22 cellular contexts compared by ENCODE assay signal in the genomic region with DNA sequence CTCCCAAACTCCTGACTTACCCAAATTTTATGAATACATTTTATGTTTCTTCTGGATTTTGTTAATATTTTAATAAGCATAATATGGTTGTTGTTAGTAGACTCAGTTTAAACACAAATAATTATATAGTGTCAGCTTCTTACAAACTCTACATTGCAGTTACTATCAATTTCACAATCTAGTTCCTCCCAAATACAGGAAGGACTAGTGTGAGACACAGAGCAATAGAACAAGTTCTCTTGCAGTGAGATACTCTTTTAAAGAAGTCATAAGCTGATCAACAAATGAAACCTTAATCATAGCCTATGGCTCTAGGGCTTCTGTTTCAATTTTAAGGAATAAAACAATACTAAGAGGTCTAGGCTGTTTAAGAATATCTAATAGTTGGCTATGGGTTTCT.
"Had no signal": no experiment of that assay in that cellular context is flagged by ENCODE, and none has a peak within 500 bp of the region (broad histone marks: within the 10 kb centered on the region; RNA-seq: fewer than 3 reads in every experiment).

No MANE protein-coding gene starts in this region.

- H3K27ac Mint-ChIP-seq: naive thymus-derived CD8-positive, alpha-beta T cell; stimulated activated effector memory CD8-positive, alpha-beta T cell treated with anti-CD3 and anti-CD28 coated beads, Interleukin-12 subunit alpha, Interleukin-12 subunit beta, amount 100 ng/mL, for 72 hours; type B pancreatic cell had no signal

- H3K4me1 Mint-ChIP-seq: naive thymus-derived CD8-positive, alpha-beta T cell; stimulated activated effector memory CD8-positive, alpha-beta T cell treated with anti-CD3 and anti-CD28 coated beads, Interleukin-12 subunit alpha, Interleukin-12 subunit beta, amount 100 ng/mL, for 72 hours had no signal

- H3K36me3 Mint-ChIP-seq: naive thymus-derived CD8-positive, alpha-beta T cell; stimulated activated effector memory CD8-positive, alpha-beta T cell treated with anti-CD3 and anti-CD28 coated beads, Interleukin-12 subunit alpha, Interleukin-12 subunit beta, amount 100 ng/mL, for 72 hours; type B pancreatic cell had no signal

- H3K4me3 Mint-ChIP-seq: naive thymus-derived CD8-positive, alpha-beta T cell; stimulated activated effector memory CD8-positive, alpha-beta T cell treated with anti-CD3 and anti-CD28 coated beads, Interleukin-12 subunit alpha, Interleukin-12 subunit beta, amount 100 ng/mL, for 72 hours; type B pancreatic cell had no signal

- H3K27me3 ChIP-seq: esophagus muscularis mucosa, gastrocnemius medialis, right lobe of liver, suprapubic skin, thyroid gland, uterus had no signal

- H3K36me3 ChIP-seq: esophagus muscularis mucosa, gastrocnemius medialis, heart right ventricle, neutrophil, right lobe of liver, suprapubic skin, thyroid gland, uterus had no signal

- FAIRE-seq: endometrium, islet of Langerhans had no signal

- DNase-seq: effector memory CD4-positive, alpha-beta T cell; gastrocnemius medialis; heart right ventricle; hypothalamus; kidney glomerular epithelial cell; mammary epithelial cell; naive thymus-derived CD8-positive, alpha-beta T cell; psoas muscle; retina; right lobe of liver; stimulated activated CD4-positive, alpha-beta T cell treated with anti-CD3 and anti-CD28 coated beads, Interleukin-4, amount 100 ng/mL, for 1 hour; stimulated activated CD8-positive, alpha-beta memory T cell treated with anti-CD3 and anti-CD28 coated beads, Interleukin-4, amount 100 ng/mL, for 48 hours; stimulated activated naive CD8-positive, alpha-beta T cell treated with anti-CD3 and anti-CD28 coated beads, Interleukin-15, Interleukin-2, amounts not matched to agents 100 U/mL and 50 U/mL, for 24 hours; uterus had no signal

- H3K9me3 Mint-ChIP-seq: naive thymus-derived CD8-positive, alpha-beta T cell; stimulated activated effector memory CD8-positive, alpha-beta T cell treated with anti-CD3 and anti-CD28 coated beads, Interleukin-12 subunit alpha, Interleukin-12 subunit beta, amount 100 ng/mL, for 72 hours; type B pancreatic cell had no signal

- H3K4me3 ChIP-seq: esophagus muscularis mucosa, gastrocnemius medialis, heart right ventricle, psoas muscle, right lobe of liver, suprapubic skin, thyroid gland, uterus had no signal
